In the genomic region with DNA sequence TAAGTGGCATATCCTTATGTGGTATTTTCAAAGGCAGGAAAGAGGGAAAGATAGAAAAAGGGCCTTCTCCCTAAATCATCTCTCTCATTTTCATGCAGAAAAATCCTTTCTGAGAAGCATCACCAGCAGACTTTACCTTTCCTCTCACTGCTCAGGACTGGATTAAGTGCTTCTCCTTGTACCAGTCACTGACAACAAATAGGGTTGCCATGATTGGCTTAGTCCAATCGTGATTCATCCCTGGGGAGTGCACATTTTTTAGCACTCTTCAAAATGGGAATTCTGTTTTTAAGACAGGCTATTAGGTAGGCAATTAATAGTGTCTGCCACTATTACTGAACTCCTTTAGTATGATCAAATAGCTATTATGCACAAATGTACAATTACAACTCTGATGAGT, we compare ENCODE assay signal across 19 cellular contexts.
DNase-seq lines count a peak whose midpoint lies in the region; ATAC-seq and TF ChIP-seq lines count a peak whose summit lies in the region.
"Had no signal": no experiment of that assay in that cellular context is flagged by ENCODE, and none has a peak within 500 bp of the region (broad histone marks: within the 10 kb centered on the region; RNA-seq: fewer than 3 reads in every experiment).

No MANE protein-coding gene starts in this region.

- peaks cover 0 to 2% of the 10 kb centered on the region in 2 donors for H3K27me3 Mint-ChIP-seq in T-cell

- H3K4me1 Mint-ChIP-seq in T-cell: no peaks in the 10 kb centered on the region
- H3K4me1 Mint-ChIP-seq: CD8-positive, alpha-beta memory T cell had no signal

- ATAC-seq in T-cell (replicated peaks in 1 of 4): no peak
- ATAC-seq: GM12878 had no signal

- H3K4me3 ChIP-seq in AG10803 (ENCODE audit: low read length) (no peak overlapping the region), foreskin fibroblast (ENCODE audit: low read depth in 1 of 2, low read length in 2 of 2) (no peak overlapping the region), coronary artery (no peak overlapping the region)
- H3K4me3 ChIP-seq: BLaER1, GM12878 had no signal

- H3K36me3 Mint-ChIP-seq in T-cell: no peaks in the 10 kb centered on the region
- H3K36me3 Mint-ChIP-seq: CD8-positive, alpha-beta memory T cell had no signal

- no peak overlapping the region for H3K27ac ChIP-seq in coronary artery
- H3K27ac ChIP-seq: BLaER1 had no signal

- H3K27ac Mint-ChIP-seq in T-cell: no peak overlapping the region
- H3K27ac Mint-ChIP-seq: CD8-positive, alpha-beta memory T cell had no signal

- TF ChIP-seq CTCF in AG10803 (conservative IDR thresholded peaks at IDR 0.05; ENCODE audit: low read length): no peak
- no peak for TF ChIP-seq CTCF in foreskin fibroblast (IDR thresholded peaks at IDR 0.05; ENCODE audit: low read depth, low read length)
- no peak for TF ChIP-seq CTCF in coronary artery (IDR thresholded peaks at IDR 0.05)

- peak; percentile 4 for DNase-seq in AG10803 (ENCODE audit: low read depth)
- peak; percentile 3 for DNase-seq in LHCN-M2 (ENCODE audit: low read depth)
- peak; percentile 29 for DNase-seq in astrocyte of the hippocampus (ENCODE audit: low read depth, low spot score)
- DNase-seq in foreskin fibroblast: peak; percentile 5 to 32
- DNase-seq in amniotic stem cell (lab: John Stamatoyannopoulos, UW): no peak
- no peak for DNase-seq in coronary artery (ENCODE audit: low spot score)
- DNase-seq in T-cell: no peak
- DNase-seq in foreskin melanocyte: no peak
- DNase-seq: 8988T; CD8-positive, alpha-beta memory T cell; DMS79 treated with DMSO at 0.1 percent for 48 hours; GDM1; H9; NCI-H1436; NCI-H2029 treated with DMSO at 0.1 percent for 48 hours; NCI-H2171 treated with DMSO at 0.1 percent for 48 hours; NCI-H774 had no signal

- POLR2A ChIA-PET in T-cell (lab: Charles Lee): no interaction called here

- CTCF ChIA-PET in T-cell (lab: Charles Lee): no interaction called here

- no peaks in the 10 kb centered on the region for H3K9me3 Mint-ChIP-seq in T-cell
- H3K9me3 Mint-ChIP-seq: H9 had no signal

- H3K4me3 Mint-ChIP-seq in T-cell: no peak overlapping the region
- H3K4me3 Mint-ChIP-seq: CD8-positive, alpha-beta memory T cell; H9 had no signal

Comparison
In these comparisons a context has a peak if more than half of its experiments do, and no peak if none do; other contexts are left out.
1. DNase-seq: peak in AG10803 (single experiment), LHCN-M2 (single experiment), astrocyte of the hippocampus (single experiment) and foreskin fibroblast (2 of 2); none in amniotic stem cell (single experiment), coronary artery (single experiment), T-cell (0 of 34) and foreskin melanocyte (single experiment).